ENCODE assay signal across 31 cellular contexts in the genomic region with DNA sequence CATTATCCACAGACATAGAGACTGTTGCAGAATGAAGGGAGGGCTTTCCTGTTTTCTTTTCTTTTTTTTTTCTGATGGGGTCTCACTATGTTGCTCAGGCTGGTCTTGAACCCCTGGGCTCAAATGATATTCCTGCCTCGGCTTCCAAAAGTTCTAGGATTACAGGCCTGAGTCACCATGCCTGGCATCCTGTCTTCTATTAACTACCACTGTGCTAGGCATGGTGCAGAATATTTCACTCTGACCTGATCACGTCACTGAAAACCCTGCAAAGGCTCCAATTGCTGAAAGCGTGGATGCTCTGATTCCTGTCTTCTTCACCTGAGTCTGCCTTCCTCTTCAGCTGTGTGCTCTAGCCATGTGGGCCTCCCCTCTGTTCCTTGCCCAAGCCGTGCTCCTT. TPM values are rescaled to one million over a fixed set of nuclear protein-coding genes. Genes with fewer than 3 reads are reported as not detected.
DNase-seq lines count a peak whose midpoint lies in the region; ATAC-seq, FAIRE-seq and TF ChIP-seq lines count a peak whose summit lies in the region.
"Had no signal": no experiment of that assay in that cellular context is flagged by ENCODE, and none has a peak within 500 bp of the region (broad histone marks: within the 10 kb centered on the region; RNA-seq: fewer than 3 reads in every experiment).

No MANE protein-coding gene starts in this region.

- peak overlapping the region; percentile 81 for H4K91ac ChIP-seq in IMR-90 (ENCODE audit: insufficient read depth, low read depth, low read length)
- no peak overlapping the region for H4K91ac ChIP-seq in mesenchymal stem cell (ENCODE audit: low read length)

- no peak overlapping the region for H3K4me3 ChIP-seq in IMR-90 (ENCODE audit: insufficient read depth, low read depth, low read length)
- H3K4me3 ChIP-seq in K562 = no peak overlapping the region
- H3K4me3 ChIP-seq in mesenchymal stem cell (ENCODE audit: insufficient read depth in 1 of 2, low read depth in 1 of 2, low read length in 2 of 2) = no peak overlapping the region
- no peak overlapping the region for H3K4me3 ChIP-seq in lower lobe of right lung
- H3K4me3 ChIP-seq: heart left ventricle, lung, psoas muscle, SJCRH30, thoracic aorta had no signal

- H3K9me1 ChIP-seq in IMR-90 (ENCODE audit: insufficient read depth, low read length) (peaks cover 13% of the 10 kb centered on the region), K562 (ENCODE audit: control insufficient read depth, insufficient read depth, low read length) (no peaks in the 10 kb centered on the region)

- FAIRE-seq in K562 (lab: Jason Lieb, UNC) = peak; percentile 11
- FAIRE-seq: D721Med, GM12892, urothelium cell line had no signal

- H2AK9ac ChIP-seq in IMR-90 (replicated peaks; ENCODE audit: low read depth, low read length, poor library complexity) = no peak overlapping the region

- no peak overlapping the region for H2BK120ac ChIP-seq in IMR-90 (ENCODE audit: low read depth, low read length)
- no peak overlapping the region for H2BK120ac ChIP-seq in mesenchymal stem cell (ENCODE audit: low read depth, low read length)

- 80% methylated on average over 3 of the region's 4 CpGs; no CpG with 5 or more reads in 1 of the 2 experiments for WGBS in IMR-90 (ENCODE audit: extremely low coverage in 2 of 2, insufficient read length in 1 of 2), 2 experiments
- 71% methylated on average over 4 of the region's 4 CpGs for WGBS in K562 (ENCODE audit: insufficient coverage, low coverage, missing lambda C conversion rate)
- 84% methylated on average over 4 of the region's 4 CpGs for WGBS in mesenchymal stem cell

- peak overlapping the region; percentile 65; the same call in 1 of the 2 replicates for H2BK20ac ChIP-seq in IMR-90 (ENCODE audit: low read depth, low read length)

- ATAC-seq in IMR-90 (ENCODE audit: low read depth) = 0 out of 2 replicates have a peak, but pooled peaks have one; percentile 16
- no peak for ATAC-seq in K562
- no peak for ATAC-seq in naive thymus-derived CD8-positive, alpha-beta T cell
- no peak for ATAC-seq in lower lobe of right lung
- ATAC-seq: activated CD8-positive, alpha-beta T cell treated with anti-CD3 and anti-CD28 coated beads, Interleukin-2, amount 10 ng/mL, durations not matched to agents 7 days and 5 days; heart left ventricle; Panc1; psoas muscle; stimulated activated naive CD8-positive, alpha-beta T cell treated with anti-CD3 and anti-CD28 coated beads, Interleukin-15, Interleukin-2, amounts not matched to agents 100 U/mL and 50 U/mL, for 24 hours; T-cell had no signal

- H2AK5ac ChIP-seq in IMR-90 (ENCODE audit: low read depth, low read length) (peak overlapping the region; percentile 70), mesenchymal stem cell (ENCODE audit: low read length, severe bottlenecking) (no peak overlapping the region)

- peak overlapping the region; percentile 51 for H2AFZ ChIP-seq in IMR-90 (replicated peaks; ENCODE audit: low read length, poor library complexity)
- no peak overlapping the region for H2AFZ ChIP-seq in K562 (ENCODE audit: low read depth, low read length)
- no peak overlapping the region for H2AFZ ChIP-seq in mesenchymal stem cell (ENCODE audit: low read depth, low read length)

- H3K14ac ChIP-seq in IMR-90 (replicated peaks; ENCODE audit: low read depth, low read length) = 0 out of 2 replicates have a peak overlapping the region, but pooled peaks have one; percentile 37
- no peak overlapping the region for H3K14ac ChIP-seq in mesenchymal stem cell (ENCODE audit: low read length in 2 of 2)

- BruUV-seq in IMR-90 (replicated peaks; lab: Mats Ljungman, UMichigan) = no TSS peak
- no TSS peak for BruUV-seq in K562 (replicated peaks; lab: Mats Ljungman, UMichigan)

- H3K4me1 Mint-ChIP-seq in naive thymus-derived CD8-positive, alpha-beta T cell = no peaks in the 10 kb centered on the region
- H3K4me1 Mint-ChIP-seq in activated naive CD8-positive, alpha-beta T cell treated with anti-CD3 and anti-CD28 coated beads for 36 hours = no peaks in the 10 kb centered on the region
- H3K4me1 Mint-ChIP-seq: CD4-positive, CD25-positive, alpha-beta regulatory T cell; T-cell had no signal

- H4K8ac ChIP-seq in IMR-90 (ENCODE audit: low read depth in 2 of 2, low read length in 2 of 2) = 0 out of 4 replicates have a peak overlapping the region, but pooled peaks of 1 of the 2 experiments have one; percentile 22
- no peak overlapping the region for H4K8ac ChIP-seq in mesenchymal stem cell (ENCODE audit: low read length)

- no peaks in the 10 kb centered on the region for H3K79me2 ChIP-seq in K562 (ENCODE audit: control insufficient read depth, insufficient read depth, low read length)

- H3K23ac ChIP-seq in IMR-90 (ENCODE audit: low read depth, low read length) (no peak overlapping the region; the same call in 1 of the 2 replicates), mesenchymal stem cell (ENCODE audit: low read length in 2 of 2) (no peak overlapping the region)

- no peak overlapping the region for H3K27ac Mint-ChIP-seq in naive thymus-derived CD8-positive, alpha-beta T cell
- H3K27ac Mint-ChIP-seq in activated naive CD8-positive, alpha-beta T cell treated with anti-CD3 and anti-CD28 coated beads for 36 hours = no peak overlapping the region
- H3K27ac Mint-ChIP-seq: activated CD8-positive, alpha-beta T cell treated with anti-CD3 and anti-CD28 coated beads, Interleukin-2, amount 10 ng/mL, durations not matched to agents 7 days and 5 days; activated naive CD8-positive, alpha-beta T cell; T-cell had no signal

- H3K9me3 Mint-ChIP-seq in naive thymus-derived CD8-positive, alpha-beta T cell = no peaks in the 10 kb centered on the region
- no peaks in the 10 kb centered on the region for H3K9me3 Mint-ChIP-seq in activated naive CD8-positive, alpha-beta T cell treated with anti-CD3 and anti-CD28 coated beads for 36 hours
- H3K9me3 Mint-ChIP-seq: CD4-positive, CD25-positive, alpha-beta regulatory T cell; T-cell had no signal

- intact Hi-C loops in IMR-90 (cut with micrococcal nuclease) = no loop called here
- intact Hi-C loops in K562 (cut with micrococcal nuclease) = no loop called here
- intact Hi-C loops in lower lobe of right lung (cut with DNase I) = no loop called here

- H2BK15ac ChIP-seq in IMR-90 (ENCODE audit: low read depth, low read length) = peak overlapping the region; percentile 78; the same call in 2 of the 3 replicates
- no peak overlapping the region for H2BK15ac ChIP-seq in mesenchymal stem cell (ENCODE audit: low read depth, poor library complexity, severe bottlenecking)

- POLR2A ChIA-PET in IMR-90 (lab: Charles Lee; ENCODE audit: unreplicated experiment) = no interaction called here
- POLR2A ChIA-PET in K562 (lab: Yijun Ruan, JAX) = interaction anchor here (0.9 to 1.5 kb wide), 3 partner anchors 10 to 22 kb away, joined by 3 to 14 read pairs (median 6); a partner anchor contains a TSS
- POLR2A ChIA-PET in naive thymus-derived CD8-positive, alpha-beta T cell (lab: Charles Lee) = interaction anchor here (0.6 kb wide), 1 partner anchor 17 kb away, joined by 4 read pairs; no protein-coding TSS in a partner anchor

- no peaks in the 10 kb centered on the region for H4K20me1 ChIP-seq in IMR-90 (ENCODE audit: insufficient read depth, low read length)
- peaks cover 3% of the 10 kb centered on the region; the same call in 1 of the 2 replicates for H4K20me1 ChIP-seq in K562 (replicated peaks; ENCODE audit: control insufficient read depth, insufficient read depth, low read length)

- no peak overlapping the region for H3K4me3 Mint-ChIP-seq in naive thymus-derived CD8-positive, alpha-beta T cell
- H3K4me3 Mint-ChIP-seq in activated naive CD8-positive, alpha-beta T cell treated with anti-CD3 and anti-CD28 coated beads for 36 hours = no peak overlapping the region
- H3K4me3 Mint-ChIP-seq: activated CD8-positive, alpha-beta T cell treated with anti-CD3 and anti-CD28 coated beads, Interleukin-2, amount 10 ng/mL, durations not matched to agents 7 days and 5 days; activated naive CD8-positive, alpha-beta T cell; T-cell had no signal

- in situ Hi-C loops in IMR-90 (cut with MboI; ENCODE audit: low sequenced_read_pairs) (no loop called here), K562 (cut with MboI) (no loop called here)

- no peak overlapping the region for H4K5ac ChIP-seq in IMR-90 (ENCODE audit: low read depth, low read length)

- H3K27ac ChIP-seq in IMR-90 (ENCODE audit: insufficient read depth, low read length) = no peak overlapping the region
- no peak overlapping the region for H3K27ac ChIP-seq in K562 (ENCODE audit: extremely low read depth, low read depth, low read length)
- H3K27ac ChIP-seq in mesenchymal stem cell (ENCODE audit: low read length, poor library complexity, severe bottlenecking) = peak overlapping the region; percentile 31
- H3K27ac ChIP-seq in lower lobe of right lung = no peak overlapping the region
- H3K27ac ChIP-seq: heart left ventricle, neutrophil, psoas muscle, SJCRH30, thoracic aorta had no signal

- H3K4ac ChIP-seq in IMR-90 (ENCODE audit: low read depth, low read length) (no peak overlapping the region), mesenchymal stem cell (ENCODE audit: low read depth in 1 of 2, low read length in 2 of 2) (no peak overlapping the region)

- H3K36me3 ChIP-seq in IMR-90 (ENCODE audit: control insufficient read depth, insufficient read depth, low read length) = no peaks in the 10 kb centered on the region
- H3K36me3 ChIP-seq in K562 (ENCODE audit: control insufficient read depth, insufficient read depth, low read length) = no peaks in the 10 kb centered on the region
- H3K36me3 ChIP-seq in mesenchymal stem cell (ENCODE audit: control insufficient read depth in 1 of 2, insufficient read depth in 2 of 2, low read depth in 1 of 2, low read length in 2 of 2) = no peaks in the 10 kb centered on the region
- H3K36me3 ChIP-seq in lower lobe of right lung = no peaks in the 10 kb centered on the region
- H3K36me3 ChIP-seq: heart left ventricle, neutrophil, SJCRH30, thoracic aorta had no signal

- H3K79me1 ChIP-seq in IMR-90 (ENCODE audit: low read depth in 1 of 2, low read length in 2 of 2) (no peaks in the 10 kb centered on the region), mesenchymal stem cell (replicated peaks; ENCODE audit: low read length, poor library complexity, severe bottlenecking) (no peaks in the 10 kb centered on the region)

- H3K9me3 ChIP-seq in IMR-90 (ENCODE audit: control insufficient read depth, insufficient read depth, low read length) = no peaks in the 10 kb centered on the region
- no peaks in the 10 kb centered on the region for H3K9me3 ChIP-seq in K562 (replicated peaks; ENCODE audit: control insufficient read depth, insufficient read depth, low read depth, low read length)
- no peaks in the 10 kb centered on the region for H3K9me3 ChIP-seq in mesenchymal stem cell (ENCODE audit: control insufficient read depth, low read length)
- no peaks in the 10 kb centered on the region for H3K9me3 ChIP-seq in lower lobe of right lung
- H3K9me3 ChIP-seq: heart left ventricle, neutrophil, psoas muscle, SJCRH30, thoracic aorta had no signal

- H3K18ac ChIP-seq in IMR-90 (ENCODE audit: low read depth, low read length) (no peak overlapping the region), mesenchymal stem cell (ENCODE audit: low read depth in 1 of 2, low read length in 2 of 2) (peak overlapping the region in 1 of 2 experiments; percentile 55)

- H2BK12ac ChIP-seq in mesenchymal stem cell (ENCODE audit: low read length in 2 of 2) = no peak overlapping the region

- DNase-seq in Daoy (ENCODE audit: low read depth) = peak; percentile 57
- DNase-seq in IMR-90 = peak; percentile 19
- no peak for DNase-seq in K562 (ENCODE audit: extremely low read depth in 1 of 4, low spot score in 3 of 4)
- no peak for DNase-seq in mesenchymal stem cell
- no peak for DNase-seq in naive thymus-derived CD8-positive, alpha-beta T cell
- no peak for DNase-seq in activated CD4-positive, alpha-beta T cell treated with anti-CD3 and anti-CD28 coated beads for 4 hours
- no peak for DNase-seq in lower lobe of right lung
- DNase-seq in activated naive CD8-positive, alpha-beta T cell treated with anti-CD3 and anti-CD28 coated beads for 36 hours = no peak
- DNase-seq: activated CD4-positive, alpha-beta T cell treated with anti-CD3 and anti-CD28 coated beads for 1 hour; activated CD8-positive, alpha-beta T cell treated with anti-CD3 and anti-CD28 coated beads, Interleukin-2, amount 10 ng/mL, durations not matched to agents 7 days and 5 days; activated effector memory CD4-positive, alpha-beta T cell treated with Interleukin-2 at 50 U/mL for 16 hours; aorta; caudate nucleus; CD4-positive, CD25-positive, alpha-beta regulatory T cell; H7; heart left ventricle; kidney glomerular epithelial cell; NCI-H1436 treated with DMSO at 0.1 percent for 48 hours; NCI-H345; psoas muscle; SJCRH30; stimulated activated naive CD8-positive, alpha-beta T cell treated with anti-CD3 and anti-CD28 coated beads, Interleukin-15, Interleukin-2, amounts not matched to agents 100 U/mL and 50 U/mL, for 24 hours; T-cell had no signal

- no peak overlapping the region for H3K4me2 ChIP-seq in IMR-90 (ENCODE audit: low read depth, low read length)
- no peak overlapping the region for H3K4me2 ChIP-seq in K562 (ENCODE audit: insufficient read depth, low read length)
- no peak overlapping the region for H3K4me2 ChIP-seq in mesenchymal stem cell (ENCODE audit: low read length, poor library complexity, severe bottlenecking)

- dilution Hi-C loops in IMR-90 (cut with HindIII; ENCODE audit: low sequenced_read_pairs, unreplicated experiment) = no loop called here

- no peaks in the 10 kb centered on the region for H3K27me3 Mint-ChIP-seq in naive thymus-derived CD8-positive, alpha-beta T cell
- no peaks in the 10 kb centered on the region for H3K27me3 Mint-ChIP-seq in activated naive CD8-positive, alpha-beta T cell treated with anti-CD3 and anti-CD28 coated beads for 36 hours
- H3K27me3 Mint-ChIP-seq: activated naive CD8-positive, alpha-beta T cell; CD4-positive, CD25-positive, alpha-beta regulatory T cell; T-cell had no signal

- no peak overlapping the region for H3K9ac ChIP-seq in IMR-90 (ENCODE audit: low read depth, low read length)
- H3K9ac ChIP-seq in K562 (ENCODE audit: insufficient read depth in 1 of 2, low read depth in 2 of 2, low read length in 2 of 2) = no peak overlapping the region
- no peak overlapping the region for H3K9ac ChIP-seq in mesenchymal stem cell (ENCODE audit: low read length)

- peaks cover 13% of the 10 kb centered on the region for H3K4me1 ChIP-seq in IMR-90 (ENCODE audit: control insufficient read depth, insufficient read depth, low read length)
- H3K4me1 ChIP-seq in K562 (replicated peaks in 1 of 2; ENCODE audit: control insufficient read depth in 2 of 2, insufficient read depth in 2 of 2, low read length in 2 of 2) = peaks cover 28 to 34% of the 10 kb centered on the region in 2 experiments
- peaks cover 8% of the 10 kb centered on the region for H3K4me1 ChIP-seq in mesenchymal stem cell (ENCODE audit: control insufficient read depth, insufficient read depth, low read depth, low read length)
- H3K4me1 ChIP-seq in lower lobe of right lung = no peaks in the 10 kb centered on the region
- H3K4me1 ChIP-seq: psoas muscle, SJCRH30 had no signal

- no peak for TF ChIP-seq POLR2A in IMR-90 (IDR thresholded peaks at IDR 0.05; ENCODE audit: low read depth, low read length)
- TF ChIP-seq POLR2A in K562 (conservative IDR thresholded peaks at IDR 0.05) = no peak

- TF ChIP-seq CTCF in IMR-90 (conservative IDR thresholded peaks at IDR 0.05; ENCODE audit: low read depth, low read length) = no peak
- TF ChIP-seq CTCF in K562 (IDR thresholded peaks at IDR 0.05 in 2 of 3, conservative IDR thresholded peaks at IDR 0.05 in 1 of 3; ENCODE audit: insufficient read depth in 2 of 3, low read depth in 1 of 3, low read length in 3 of 3) = no peak
- no peak for TF ChIP-seq CTCF in lower lobe of right lung (IDR thresholded peaks at IDR 0.05)

- no peaks in the 10 kb centered on the region for H3K36me3 Mint-ChIP-seq in naive thymus-derived CD8-positive, alpha-beta T cell
- no peaks in the 10 kb centered on the region for H3K36me3 Mint-ChIP-seq in activated naive CD8-positive, alpha-beta T cell treated with anti-CD3 and anti-CD28 coated beads for 36 hours
- H3K36me3 Mint-ChIP-seq: activated naive CD8-positive, alpha-beta T cell; CD4-positive, CD25-positive, alpha-beta regulatory T cell; T-cell had no signal

- no peak for TF ChIP-seq EP300 in K562 (IDR thresholded peaks at IDR 0.05; ENCODE audit: low read length)

- H3K27me3 ChIP-seq in IMR-90 (ENCODE audit: control insufficient read depth, insufficient read depth, low read length) = no peaks in the 10 kb centered on the region
- no peaks in the 10 kb centered on the region for H3K27me3 ChIP-seq in K562 (ENCODE audit: control insufficient read depth in 2 of 2, insufficient read depth in 2 of 2, low read length in 2 of 2)
- no peaks in the 10 kb centered on the region for H3K27me3 ChIP-seq in mesenchymal stem cell (ENCODE audit: control insufficient read depth in 1 of 2, insufficient read depth in 1 of 2, low read length in 2 of 2)
- no peaks in the 10 kb centered on the region for H3K27me3 ChIP-seq in lower lobe of right lung (ENCODE audit: low read depth)
- H3K27me3 ChIP-seq: heart left ventricle, neutrophil had no signal

- CTCF ChIA-PET in IMR-90 (lab: Yijun Ruan, JAX) (no interaction called here), K562 (lab: Yijun Ruan, JAX; ENCODE audit: low intra/inter-chr PET ratio) (interaction anchor here (0.6 kb wide), 1 partner anchor 36 kb away, joined by 3 read pairs; no protein-coding TSS in a partner anchor)

- TF ChIP-seq RAD21 in IMR-90 (IDR thresholded peaks at IDR 0.05; ENCODE audit: low read length) (no peak), K562 (CRISPR knock-in tag; conservative IDR thresholded peaks at IDR 0.05 in 1 of 2, IDR thresholded peaks at IDR 0.05 in 1 of 2) (no peak)

- H3K56ac ChIP-seq in IMR-90 (ENCODE audit: extremely low read depth, insufficient read depth, low read length) = no peak overlapping the region

- H2BK5ac ChIP-seq in IMR-90 (ENCODE audit: low read depth, low read length, poor library complexity, severe bottlenecking) = peak overlapping the region; percentile 38
- no peak overlapping the region for H2BK5ac ChIP-seq in mesenchymal stem cell (ENCODE audit: low read depth, low read length, poor library complexity, severe bottlenecking)

RNA-seq across cellular contexts. Expression of a gene that starts 8.5 kb away (rescaled TPM):
- 3.7 and 5.4 TPM in 2 replicates for total RNA-seq in Daoy (2014; rRNA removed; shearing (Covaris generic))
- total RNA-seq in IMR-90 (2012; rRNA removed) (1.3 and 1.4 TPM in 2 replicates), K562 (2014; rRNA removed) (49.1 and 53.9 TPM in 2 replicates), K562 (2014; rRNA removed; fragmentation: Illumina TruSeq; extraction: Trizol) (37.2 and 37.5 TPM in 2 replicates), K562 (2015; rRNA removed; fragmentation: Illumina TruSeq; extraction: Trizol) (34.4 and 35.3 TPM in 2 replicates), K562 (2021) (69.5 and 74.8 TPM in 2 replicates), lower lobe of right lung (1.1 TPM)
- polyA plus RNA-seq in IMR-90 (2012; rRNA removed) (1.9 TPM in 2 replicates), K562 (2011; rRNA removed) (41.7 and 60.2 TPM in 2 replicates), K562 (2014; fragmentation: Illumina TruSeq; extraction: Trizol) (61.3 and 64.6 TPM in 2 replicates), K562 (2014; fragmentation: Nextera tagmentation; extraction: Ambion mirVana) (10 to 100 TPM in 1 of 2 experiments, 1 to 10 TPM in 1; 9.3 to 11.5 TPM), K562 (2014; rRNA removed) (55.5 and 57.3 TPM in 2 replicates)
- polyA plus RNA-seq in IMR-90 (2012; cell fraction: cytosol; rRNA removed) = 0.76 and 1.1 TPM in 2 replicates
- 7.0 and 8.4 TPM in 2 replicates for polyA plus RNA-seq in IMR-90 (2012; cell fraction: nucleus; rRNA removed; ENCODE audit: low replicate concordance)
- total RNA-seq in K562 (2011; cell fraction: chromatin; rRNA removed; ENCODE audit: low replicate concordance) = 81.8 and 85.1 TPM in 2 replicates
- 51.8 and 54.4 TPM in 2 replicates for total RNA-seq in K562 (2011; cell fraction: nucleolus; rRNA removed)
- total RNA-seq in K562 (2011; cell fraction: nucleoplasm; rRNA removed) = 68.3 and 91.9 TPM in 2 replicates
- polyA plus RNA-seq in K562 (2011; cell fraction: cytosol; rRNA removed) = 40.1 and 59.1 TPM in 2 replicates
- 103 and 127 TPM in 2 replicates for polyA plus RNA-seq in K562 (2011; cell fraction: nucleus; rRNA removed)
- 27.1 and 34.4 TPM in 2 replicates for polyA plus RNA-seq in K562 (2012)
- 18.7 and 34.9 TPM in 2 replicates for polyA minus RNA-seq in K562 (2011; rRNA and poly(A)+ RNA removed)
- polyA minus RNA-seq in K562 (2011; cell fraction: cytosol; rRNA and poly(A)+ RNA removed) = 35.8 and 43.3 TPM in 2 replicates
- polyA minus RNA-seq in K562 (2011; cell fraction: nucleus; rRNA and poly(A)+ RNA removed) = 25.0 and 26.7 TPM in 2 replicates
- polyA plus RNA-seq in mesenchymal stem cell (2013, experiment 1 of 2) = 3.1 TPM
- polyA plus RNA-seq in mesenchymal stem cell (2013, experiment 2 of 2) = 2.9 TPM
- under 1 TPM; 0.44 to 0.82 TPM for total RNA-seq in naive thymus-derived CD8-positive, alpha-beta T cell
- polyA plus RNA-seq in naive thymus-derived CD8-positive, alpha-beta T cell = under 1 TPM in 2 of 3 donors, not detected in 1; 0.08 to 0.65 TPM
- 1 to 10 TPM; 2.6 TPM for total RNA-seq in activated naive CD8-positive, alpha-beta T cell treated with anti-CD3 and anti-CD28 coated beads for 36 hours

RNA-seq across cellular contexts. Expression of a gene that starts 10.5 kb away (rescaled TPM):
- total RNA-seq in Daoy (2014; rRNA removed; shearing (Covaris generic)) = 36.1 and 41.0 TPM in 2 replicates
- total RNA-seq in IMR-90 (2012; rRNA removed) (46.9 and 51.8 TPM in 2 replicates), K562 (2014; rRNA removed) (24.5 and 27.4 TPM in 2 replicates), K562 (2014; rRNA removed; fragmentation: Illumina TruSeq; extraction: Trizol) (33.3 and 34.7 TPM in 2 replicates), K562 (2015; rRNA removed; fragmentation: Illumina TruSeq; extraction: Trizol) (33.1 and 34.4 TPM in 2 replicates), K562 (2021) (39.8 and 41.5 TPM in 2 replicates), lower lobe of right lung (39.8 TPM)
- polyA plus RNA-seq in IMR-90 (2012; rRNA removed) (62.0 and 67.5 TPM in 2 replicates), K562 (2011; rRNA removed) (62.8 and 71.5 TPM in 2 replicates), K562 (2014; fragmentation: Illumina TruSeq; extraction: Trizol) (58.2 and 69.1 TPM in 2 replicates), K562 (2014; fragmentation: Nextera tagmentation; extraction: Ambion mirVana) (10 to 100 TPM; 11.9 to 17.0 TPM), K562 (2014; rRNA removed) (44.5 and 49.7 TPM in 2 replicates)
- polyA plus RNA-seq in IMR-90 (2012; cell fraction: cytosol; rRNA removed) = 34.0 and 43.2 TPM in 2 replicates
- polyA plus RNA-seq in IMR-90 (2012; cell fraction: nucleus; rRNA removed; ENCODE audit: low replicate concordance) = 18.7 and 36.6 TPM in 2 replicates
- 20.0 and 25.5 TPM in 2 replicates for total RNA-seq in K562 (2011; cell fraction: chromatin; rRNA removed; ENCODE audit: low replicate concordance)
- 14.6 and 19.0 TPM in 2 replicates for total RNA-seq in K562 (2011; cell fraction: nucleolus; rRNA removed)
- 18.1 and 26.9 TPM in 2 replicates for total RNA-seq in K562 (2011; cell fraction: nucleoplasm; rRNA removed)
- 47.9 and 63.7 TPM in 2 replicates for polyA plus RNA-seq in K562 (2011; cell fraction: cytosol; rRNA removed)
- 31.9 and 51.6 TPM in 2 replicates for polyA plus RNA-seq in K562 (2011; cell fraction: nucleus; rRNA removed)
- 52.0 and 91.9 TPM in 2 replicates for polyA plus RNA-seq in K562 (2012)
- 21.4 and 30.4 TPM in 2 replicates for polyA minus RNA-seq in K562 (2011; rRNA and poly(A)+ RNA removed)
- polyA minus RNA-seq in K562 (2011; cell fraction: cytosol; rRNA and poly(A)+ RNA removed) = 16.0 and 16.4 TPM in 2 replicates
- polyA minus RNA-seq in K562 (2011; cell fraction: nucleus; rRNA and poly(A)+ RNA removed) = 4.0 and 8.4 TPM in 2 replicates
- polyA plus RNA-seq in mesenchymal stem cell (2013, experiment 1 of 2) = 75.5 TPM
- 79.7 TPM for polyA plus RNA-seq in mesenchymal stem cell (2013, experiment 2 of 2)
- 10 to 100 TPM; 32.4 to 36.4 TPM for total RNA-seq in naive thymus-derived CD8-positive, alpha-beta T cell
- 100 to 1,000 TPM; 120 to 138 (median 123) TPM for polyA plus RNA-seq in naive thymus-derived CD8-positive, alpha-beta T cell
- total RNA-seq in activated naive CD8-positive, alpha-beta T cell treated with anti-CD3 and anti-CD28 coated beads for 36 hours = 10 to 100 TPM; 31.2 to 31.5 TPM

Comparison
In these comparisons a context has a peak if more than half of its experiments do, and no peak if none do; other contexts are left out.
1. DNase-seq: peak in Daoy (single experiment) and IMR-90 (single experiment); none in K562 (0 of 4), mesenchymal stem cell (single experiment), naive thymus-derived CD8-positive, alpha-beta T cell (0 of 10), activated CD4-positive, alpha-beta T cell treated with anti-CD3 and anti-CD28 coated beads for 4 hours (0 of 2), lower lobe of right lung (single experiment) and activated naive CD8-positive, alpha-beta T cell treated with anti-CD3 and anti-CD28 coated beads for 36 hours (single experiment).